In the genomic region with DNA sequence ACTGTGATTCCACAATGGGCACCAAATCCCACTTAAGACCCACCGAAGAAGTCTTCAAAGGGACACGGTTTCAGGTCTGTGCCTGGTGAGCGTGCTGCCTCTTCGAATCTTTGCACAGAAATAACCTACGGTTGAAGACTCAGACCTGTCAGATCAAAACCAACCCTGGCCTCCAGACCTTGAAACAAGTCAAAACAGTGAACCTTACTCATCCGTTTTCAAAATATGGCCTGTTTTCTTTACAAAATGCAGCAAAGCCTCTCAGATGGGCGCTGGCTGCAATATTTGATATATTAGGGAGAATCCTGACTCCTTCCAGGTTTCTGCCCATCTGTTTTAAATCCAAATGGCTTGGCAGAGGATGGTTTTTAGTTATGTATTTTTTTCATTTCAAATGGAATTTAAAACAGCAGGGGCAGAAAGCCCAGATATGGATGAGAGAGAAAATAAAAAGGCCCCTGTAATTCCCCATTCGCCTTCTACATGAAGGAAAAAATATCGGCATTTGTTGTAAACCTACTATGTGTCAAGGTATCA, we compare ENCODE assay signal across 1 cellular context.
TF ChIP-seq lines count a peak whose summit lies in the region.

No MANE protein-coding gene starts in this region.

TF ChIP-seq in HepG2, 621 proteins besides CTCF, POLR2A, EP300 and RAD21 (continued from another document):
- TF ChIP-seq, protein P1, sequence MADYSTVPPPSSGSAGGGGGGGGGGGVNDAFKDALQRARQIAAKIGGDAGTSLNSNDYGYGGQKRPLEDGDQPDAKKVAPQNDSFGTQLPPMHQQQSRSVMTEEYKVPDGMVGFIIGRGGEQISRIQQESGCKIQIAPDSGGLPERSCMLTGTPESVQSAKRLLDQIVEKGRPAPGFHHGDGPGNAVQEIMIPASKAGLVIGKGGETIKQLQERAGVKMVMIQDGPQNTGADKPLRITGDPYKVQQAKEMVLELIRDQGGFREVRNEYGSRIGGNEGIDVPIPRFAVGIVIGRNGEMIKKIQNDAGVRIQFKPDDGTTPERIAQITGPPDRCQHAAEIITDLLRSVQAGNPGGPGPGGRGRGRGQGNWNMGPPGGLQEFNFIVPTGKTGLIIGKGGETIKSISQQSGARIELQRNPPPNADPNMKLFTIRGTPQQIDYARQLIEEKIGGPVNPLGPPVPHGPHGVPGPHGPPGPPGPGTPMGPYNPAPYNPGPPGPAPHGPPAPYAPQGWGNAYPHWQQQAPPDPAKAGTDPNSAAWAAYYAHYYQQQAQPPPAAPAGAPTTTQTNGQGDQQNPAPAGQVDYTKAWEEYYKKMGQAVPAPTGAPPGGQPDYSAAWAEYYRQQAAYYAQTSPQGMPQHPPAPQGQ (CRISPR knock-in tag; IDR thresholded peaks at IDR 0.05; ENCODE audit: borderline replicate concordance) = no peak
- no peak for TF ChIP-seq YY1 (IDR thresholded peaks at IDR 0.05; ENCODE audit: insufficient read depth, insufficient replicate concordance, low read depth, low read length)
- TF ChIP-seq SPEN (CRISPR knock-in tag; IDR thresholded peaks at IDR 0.05; ENCODE audit: low read depth) = no peak
- no peak for TF ChIP-seq RFXANK (CRISPR knock-in tag; IDR thresholded peaks at IDR 0.05)
- no peak for TF ChIP-seq ZNF235 (CRISPR knock-in tag; IDR thresholded peaks at IDR 0.05; ENCODE audit: borderline replicate concordance)
- no peak for TF ChIP-seq BRD4 (CRISPR knock-in tag; IDR thresholded peaks at IDR 0.05)
- TF ChIP-seq, protein P2, sequence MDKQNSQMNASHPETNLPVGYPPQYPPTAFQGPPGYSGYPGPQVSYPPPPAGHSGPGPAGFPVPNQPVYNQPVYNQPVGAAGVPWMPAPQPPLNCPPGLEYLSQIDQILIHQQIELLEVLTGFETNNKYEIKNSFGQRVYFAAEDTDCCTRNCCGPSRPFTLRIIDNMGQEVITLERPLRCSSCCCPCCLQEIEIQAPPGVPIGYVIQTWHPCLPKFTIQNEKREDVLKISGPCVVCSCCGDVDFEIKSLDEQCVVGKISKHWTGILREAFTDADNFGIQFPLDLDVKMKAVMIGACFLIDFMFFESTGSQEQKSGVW (CRISPR knock-in tag; IDR thresholded peaks at IDR 0.05; ENCODE audit: borderline replicate concordance) = no peak
- no peak for TF ChIP-seq ZFAT (CRISPR knock-in tag; conservative IDR thresholded peaks at IDR 0.05)
- TF ChIP-seq, protein P3, sequence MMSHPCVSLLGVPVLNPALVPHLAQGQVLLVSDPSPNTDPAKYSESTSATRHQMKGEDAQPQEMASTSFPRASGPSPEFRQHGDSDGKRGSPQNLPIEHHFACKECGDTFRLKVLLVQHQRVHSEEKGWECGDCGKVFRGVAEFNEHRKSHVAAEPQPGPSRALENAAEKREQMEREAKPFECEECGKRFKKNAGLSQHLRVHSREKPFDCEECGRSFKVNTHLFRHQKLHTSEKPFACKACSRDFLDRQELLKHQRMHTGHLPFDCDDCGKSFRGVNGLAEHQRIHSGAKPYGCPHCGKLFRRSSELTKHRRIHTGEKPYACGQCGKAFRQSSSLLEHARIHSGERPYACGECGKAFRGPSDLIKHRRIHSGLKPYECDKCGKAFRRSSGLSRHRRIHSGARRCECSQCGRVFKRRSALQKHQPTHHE (CRISPR knock-in tag; IDR thresholded peaks at IDR 0.05; ENCODE audit: borderline replicate concordance) = no peak
- TF ChIP-seq, protein P4, sequence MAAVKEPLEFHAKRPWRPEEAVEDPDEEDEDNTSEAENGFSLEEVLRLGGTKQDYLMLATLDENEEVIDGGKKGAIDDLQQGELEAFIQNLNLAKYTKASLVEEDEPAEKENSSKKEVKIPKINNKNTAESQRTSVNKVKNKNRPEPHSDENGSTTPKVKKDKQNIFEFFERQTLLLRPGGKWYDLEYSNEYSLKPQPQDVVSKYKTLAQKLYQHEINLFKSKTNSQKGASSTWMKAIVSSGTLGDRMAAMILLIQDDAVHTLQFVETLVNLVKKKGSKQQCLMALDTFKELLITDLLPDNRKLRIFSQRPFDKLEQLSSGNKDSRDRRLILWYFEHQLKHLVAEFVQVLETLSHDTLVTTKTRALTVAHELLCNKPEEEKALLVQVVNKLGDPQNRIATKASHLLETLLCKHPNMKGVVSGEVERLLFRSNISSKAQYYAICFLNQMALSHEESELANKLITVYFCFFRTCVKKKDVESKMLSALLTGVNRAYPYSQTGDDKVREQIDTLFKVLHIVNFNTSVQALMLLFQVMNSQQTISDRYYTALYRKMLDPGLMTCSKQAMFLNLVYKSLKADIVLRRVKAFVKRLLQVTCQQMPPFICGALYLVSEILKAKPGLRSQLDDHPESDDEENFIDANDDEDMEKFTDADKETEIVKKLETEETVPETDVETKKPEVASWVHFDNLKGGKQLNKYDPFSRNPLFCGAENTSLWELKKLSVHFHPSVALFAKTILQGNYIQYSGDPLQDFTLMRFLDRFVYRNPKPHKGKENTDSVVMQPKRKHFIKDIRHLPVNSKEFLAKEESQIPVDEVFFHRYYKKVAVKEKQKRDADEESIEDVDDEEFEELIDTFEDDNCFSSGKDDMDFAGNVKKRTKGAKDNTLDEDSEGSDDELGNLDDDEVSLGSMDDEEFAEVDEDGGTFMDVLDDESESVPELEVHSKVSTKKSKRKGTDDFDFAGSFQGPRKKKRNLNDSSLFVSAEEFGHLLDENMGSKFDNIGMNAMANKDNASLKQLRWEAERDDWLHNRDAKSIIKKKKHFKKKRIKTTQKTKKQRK (IDR thresholded peaks at IDR 0.05; ENCODE audit: low read length) = no peak
- no peak for TF ChIP-seq CREM (IDR thresholded peaks at IDR 0.05)
- no peak for TF ChIP-seq CREM (CRISPR knock-in tag; IDR thresholded peaks at IDR 0.05)
- TF ChIP-seq, protein P5, sequence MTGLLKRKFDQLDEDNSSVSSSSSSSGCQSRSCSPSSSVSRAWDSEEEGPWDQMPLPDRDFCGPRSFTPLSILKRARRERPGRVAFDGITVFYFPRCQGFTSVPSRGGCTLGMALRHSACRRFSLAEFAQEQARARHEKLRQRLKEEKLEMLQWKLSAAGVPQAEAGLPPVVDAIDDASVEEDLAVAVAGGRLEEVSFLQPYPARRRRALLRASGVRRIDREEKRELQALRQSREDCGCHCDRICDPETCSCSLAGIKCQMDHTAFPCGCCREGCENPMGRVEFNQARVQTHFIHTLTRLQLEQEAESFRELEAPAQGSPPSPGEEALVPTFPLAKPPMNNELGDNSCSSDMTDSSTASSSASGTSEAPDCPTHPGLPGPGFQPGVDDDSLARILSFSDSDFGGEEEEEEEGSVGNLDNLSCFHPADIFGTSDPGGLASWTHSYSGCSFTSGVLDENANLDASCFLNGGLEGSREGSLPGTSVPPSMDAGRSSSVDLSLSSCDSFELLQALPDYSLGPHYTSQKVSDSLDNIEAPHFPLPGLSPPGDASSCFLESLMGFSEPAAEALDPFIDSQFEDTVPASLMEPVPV (CRISPR knock-in tag; IDR thresholded peaks at IDR 0.05) = no peak
- TF ChIP-seq PAX8 (CRISPR knock-in tag; IDR thresholded peaks at IDR 0.05; ENCODE audit: borderline replicate concordance) = no peak
- no peak for TF ChIP-seq ZNF263 (CRISPR knock-in tag; IDR thresholded peaks at IDR 0.05)
- TF ChIP-seq ZNF468 (CRISPR knock-in tag; IDR thresholded peaks at IDR 0.05) = no peak
- TF ChIP-seq PLRG1 (conservative IDR thresholded peaks at IDR 0.05) = no peak
- no peak for TF ChIP-seq ZNF839 (CRISPR knock-in tag; IDR thresholded peaks at IDR 0.05; ENCODE audit: borderline replicate concordance)
